In the genomic region with DNA sequence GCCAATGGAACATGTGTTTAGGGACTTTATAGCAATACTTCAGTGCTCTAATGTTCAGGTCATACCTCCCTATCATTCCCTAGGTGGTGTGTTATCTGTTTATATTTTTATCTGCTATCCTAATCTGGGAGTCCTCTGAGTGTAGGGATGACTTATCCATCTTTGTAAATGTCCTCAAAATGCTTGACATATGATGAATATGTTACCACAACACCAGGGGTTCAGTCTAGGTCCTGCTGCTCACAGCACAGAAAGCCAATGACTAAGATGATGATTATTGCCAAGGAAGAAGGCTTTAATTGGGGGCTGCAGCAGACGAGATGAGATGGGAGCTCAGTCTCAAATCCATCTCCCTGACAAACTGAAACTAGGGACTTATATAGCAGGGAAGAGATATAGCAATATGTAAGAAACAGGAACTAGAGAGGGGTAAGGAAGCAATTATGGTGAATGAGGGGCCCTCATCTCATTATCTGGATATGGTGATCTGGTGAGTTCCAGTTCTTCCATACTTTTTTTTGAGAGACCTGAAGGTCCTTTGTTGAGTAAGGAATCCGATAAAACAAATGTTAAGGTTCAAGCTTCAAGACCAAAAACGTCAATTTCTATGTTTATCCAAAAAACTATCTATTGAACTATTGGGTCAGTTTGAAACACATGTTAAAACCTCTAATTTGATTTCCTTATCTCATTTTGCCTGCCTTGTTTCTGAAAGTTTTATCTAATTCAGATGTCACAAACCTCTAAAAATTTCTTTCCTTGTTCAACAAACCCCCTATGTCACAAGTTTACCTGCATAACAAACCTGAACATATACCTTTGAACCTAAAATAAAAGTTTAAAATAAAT, we compare ENCODE assay signal across 18 cellular contexts.
DNase-seq lines count a peak whose midpoint lies in the region; ATAC-seq, FAIRE-seq and TF ChIP-seq lines count a peak whose summit lies in the region.
"Had no signal": no experiment of that assay in that cellular context is flagged by ENCODE, and none has a peak within 500 bp of the region (broad histone marks: within the 10 kb centered on the region; RNA-seq: fewer than 3 reads in every experiment).

No MANE protein-coding gene starts in this region.

- H3K4me3 Mint-ChIP-seq in central memory CD8-positive, alpha-beta T cell = no peak overlapping the region
- no peak overlapping the region for H3K4me3 Mint-ChIP-seq in glutamatergic neuron (ENCODE audit: unreplicated experiment)
- H3K4me3 Mint-ChIP-seq: activated CD4-positive, alpha-beta memory T cell treated with anti-CD3 and anti-CD28 coated beads, Interleukin-2, amount 10 ng/mL, durations not matched to agents 7 days and 5 days; activated T-cell treated with anti-CD3 and anti-CD28 coated beads, Interleukin-2, amount 50 U/mL, for 24 hours; CD8-positive, alpha-beta memory T cell; dendritic cell treated with granulocyte-macrophage colony-stimulating factor and Interleukin-4, amounts not matched to agents 40 ng/mL and 50 ng/mL, for 4 days had no signal

- FAIRE-seq in D721Med (lab: Jason Lieb, UNC) = peak; percentile 84
- FAIRE-seq: A549, urothelium cell line had no signal

- no peak for ATAC-seq in central memory CD8-positive, alpha-beta T cell (replicated peaks; ENCODE audit: extremely low read depth, poor library complexity, severe bottlenecking)
- no peak for ATAC-seq in GM19324 (IDR thresholded peaks at IDR 0.05; ENCODE audit: low FRiP score, unreplicated experiment)
- ATAC-seq: activated naive CD4-positive, alpha-beta T cell treated with anti-CD3 and anti-CD28 coated beads, Interleukin-2, amount 50 U/mL, for 72 hours had no signal

- H3K36me3 Mint-ChIP-seq in central memory CD8-positive, alpha-beta T cell (ENCODE audit: insufficient read depth) = peaks cover 2% of the 10 kb centered on the region
- H3K36me3 Mint-ChIP-seq in glutamatergic neuron (ENCODE audit: unreplicated experiment) = no peaks in the 10 kb centered on the region
- H3K36me3 Mint-ChIP-seq: activated naive CD4-positive, alpha-beta T cell treated with anti-CD3 and anti-CD28 coated beads, Interleukin-2, amount 50 U/mL, for 72 hours; CD8-positive, alpha-beta memory T cell had no signal

- H3K4me1 Mint-ChIP-seq in central memory CD8-positive, alpha-beta T cell = peaks cover 11% of the 10 kb centered on the region
- H3K4me1 Mint-ChIP-seq in glutamatergic neuron (ENCODE audit: low read depth, unreplicated experiment) = peaks cover 9% of the 10 kb centered on the region
- H3K4me1 Mint-ChIP-seq: activated CD4-positive, alpha-beta memory T cell treated with anti-CD3 and anti-CD28 coated beads, Interleukin-2, amount 10 ng/mL, durations not matched to agents 7 days and 5 days had no signal

- no peak for DNase-seq in D721Med (ENCODE audit: insufficient read length, low spot score)
- DNase-seq in Kasumi-1 (lab: John Stamatoyannopoulos, UW) = peak; percentile 53 to 57
- DNase-seq in SK-N-DZ (ENCODE audit: low spot score) = peak; percentile 63
- no peak for DNase-seq in central memory CD8-positive, alpha-beta T cell (ENCODE audit: low spot score in 2 of 2)
- no peak for DNase-seq in SHP77 treated with DMSO at 0.1 percent for 48 hours (lab: John Stamatoyannopoulos, UW)
- no peak for DNase-seq in NK-92 treated with Interleukin-12 subunit alpha and Interleukin-12 subunit beta, amount 100 ng/mL, for 24 hours (lab: John Stamatoyannopoulos, UW)
- DNase-seq in glutamatergic neuron = no peak
- DNase-seq: activated CD4-positive, alpha-beta memory T cell treated with anti-CD3 and anti-CD28 coated beads, Interleukin-2, amount 10 ng/mL, durations not matched to agents 7 days and 5 days; activated T-cell treated with anti-CD3 and anti-CD28 coated beads, Interleukin-2, amount 50 U/mL, for 24 hours; left ventricle myocardium inferior; Right ventricle myocardium superior; stimulated activated CD4-positive, alpha-beta T cell treated with anti-CD3 and anti-CD28 coated beads, Interleukin-2, amount 100 ng/mL, for 24 hours had no signal

- H3K27me3 Mint-ChIP-seq in central memory CD8-positive, alpha-beta T cell = no peaks in the 10 kb centered on the region
- no peaks in the 10 kb centered on the region for H3K27me3 Mint-ChIP-seq in glutamatergic neuron (ENCODE audit: unreplicated experiment)
- H3K27me3 Mint-ChIP-seq: activated CD4-positive, alpha-beta memory T cell treated with anti-CD3 and anti-CD28 coated beads, Interleukin-2, amount 10 ng/mL, durations not matched to agents 7 days and 5 days; activated T-cell treated with anti-CD3 and anti-CD28 coated beads, Interleukin-2, amount 50 U/mL, for 24 hours; CD8-positive, alpha-beta memory T cell; dendritic cell treated with granulocyte-macrophage colony-stimulating factor and Interleukin-4, amounts not matched to agents 40 ng/mL and 50 ng/mL, for 4 days had no signal

- no peak for TF ChIP-seq CTCF in D721Med (IDR thresholded peaks at IDR 0.05; ENCODE audit: insufficient read depth, missing control alignments)
- TF ChIP-seq CTCF in glutamatergic neuron (IDR thresholded peaks at IDR 0.05; ENCODE audit: partially characterized antibody, unreplicated experiment) = no peak

- H3K9me3 Mint-ChIP-seq in central memory CD8-positive, alpha-beta T cell = no peaks in the 10 kb centered on the region
- H3K9me3 Mint-ChIP-seq in glutamatergic neuron (ENCODE audit: unreplicated experiment) = no peaks in the 10 kb centered on the region
- H3K9me3 Mint-ChIP-seq: activated CD4-positive, alpha-beta memory T cell treated with anti-CD3 and anti-CD28 coated beads, Interleukin-2, amount 10 ng/mL, durations not matched to agents 7 days and 5 days; activated naive CD4-positive, alpha-beta T cell treated with anti-CD3 and anti-CD28 coated beads, Interleukin-2, amount 50 U/mL, for 72 hours; activated T-cell treated with anti-CD3 and anti-CD28 coated beads, Interleukin-2, amount 50 U/mL, for 24 hours; CD8-positive, alpha-beta memory T cell; dendritic cell treated with granulocyte-macrophage colony-stimulating factor and Interleukin-4, amounts not matched to agents 40 ng/mL and 50 ng/mL, for 4 days had no signal

- H3K27ac Mint-ChIP-seq in central memory CD8-positive, alpha-beta T cell (ENCODE audit: low read depth) = peak overlapping the region; percentile 27
- no peak overlapping the region for H3K27ac Mint-ChIP-seq in glutamatergic neuron (ENCODE audit: unreplicated experiment)
- H3K27ac Mint-ChIP-seq: activated CD4-positive, alpha-beta memory T cell treated with anti-CD3 and anti-CD28 coated beads, Interleukin-2, amount 10 ng/mL, durations not matched to agents 7 days and 5 days; activated naive CD4-positive, alpha-beta T cell treated with anti-CD3 and anti-CD28 coated beads, Interleukin-2, amount 50 U/mL, for 72 hours; activated T-cell treated with anti-CD3 and anti-CD28 coated beads, Interleukin-2, amount 50 U/mL, for 24 hours had no signal

Comparison
In these comparisons a context has a peak if more than half of its experiments do, and no peak if none do; other contexts are left out.
1. DNase-seq: peak in Kasumi-1 (2 of 2) and SK-N-DZ (single experiment); none in D721Med (single experiment), central memory CD8-positive, alpha-beta T cell (0 of 2), SHP77 treated with DMSO at 0.1 percent for 48 hours (single experiment), NK-92 treated with Interleukin-12 subunit alpha and Interleukin-12 subunit beta, amount 100 ng/mL, for 24 hours (single experiment) and glutamatergic neuron (single experiment).